ENCODE assay signal across 19 cellular contexts in the genomic region with DNA sequence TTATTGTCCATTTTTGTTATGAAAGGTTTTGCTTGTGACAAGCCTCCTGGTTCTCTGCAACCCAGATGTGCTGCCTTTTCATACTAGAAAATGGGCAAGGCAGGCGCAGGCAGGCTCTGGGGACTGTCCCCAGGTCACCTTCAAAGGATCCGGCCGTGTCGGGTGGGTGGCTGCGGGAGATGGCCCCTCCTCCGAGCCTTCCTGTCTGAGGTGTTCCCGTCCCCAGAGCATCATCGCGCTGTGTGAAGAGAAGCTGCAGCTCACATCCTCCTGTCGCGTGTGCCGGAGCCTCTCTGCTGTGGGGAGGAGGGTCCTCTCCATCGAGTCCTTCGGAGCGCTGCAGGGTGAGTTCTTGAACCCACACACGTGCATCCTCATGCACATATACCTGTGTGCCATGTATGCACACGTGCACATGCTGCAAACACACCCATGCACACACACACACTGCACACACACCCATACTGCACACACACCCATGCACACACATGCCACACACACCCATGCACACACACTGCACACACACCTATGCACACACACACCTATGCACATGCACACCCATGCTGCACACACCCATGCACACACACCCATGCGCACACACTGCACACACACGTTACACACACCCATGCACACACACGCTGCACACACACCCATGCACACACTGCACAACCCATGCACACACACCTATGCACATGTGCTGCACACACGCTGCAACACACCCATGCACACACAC. TPM values are rescaled to one million over a fixed set of nuclear protein-coding genes. Genes with fewer than 3 reads are reported as not detected.
DNase-seq lines count a peak whose midpoint lies in the region; ATAC-seq, FAIRE-seq and TF ChIP-seq lines count a peak whose summit lies in the region.
"Had no signal": no experiment of that assay in that cellular context is flagged by ENCODE, and none has a peak within 500 bp of the region (broad histone marks: within the 10 kb centered on the region; RNA-seq: fewer than 3 reads in every experiment).

No MANE protein-coding gene starts in this region.

- H3K27me3 ChIP-seq in left ventricle myocardium inferior (ENCODE audit: low read depth) (peaks cover 89% of the 10 kb centered on the region), trophoblast cell (ENCODE audit: insufficient read depth, low read length) (no peaks in the 10 kb centered on the region), esophagus squamous epithelium (peaks cover 0 to 43% (median 0%) of the 10 kb centered on the region in 4 donors)

- no peak overlapping the region for H4K12ac ChIP-seq in trophoblast cell (ENCODE audit: low read depth, low read length)

- H3K18ac ChIP-seq in trophoblast cell (ENCODE audit: low read length), result no peak overlapping the region

- no peaks in the 10 kb centered on the region for H3K79me2 ChIP-seq in trophoblast cell (ENCODE audit: control insufficient read depth, insufficient read depth, low read length, poor library complexity)

- no peak overlapping the region for H3K14ac ChIP-seq in trophoblast cell (ENCODE audit: low read length)

- H2BK12ac ChIP-seq in trophoblast cell (ENCODE audit: low read length), result no peak overlapping the region

- H3K9me3 ChIP-seq in left ventricle myocardium inferior (replicated peaks), result no peaks in the 10 kb centered on the region
- H3K9me3 ChIP-seq in kidney (ENCODE audit: control insufficient read depth in 1 of 2, low read length in 2 of 2), result no peaks in the 10 kb centered on the region
- peaks cover 10% of the 10 kb centered on the region for H3K9me3 ChIP-seq in trophoblast cell (ENCODE audit: insufficient read depth, low read depth, low read length)
- no peaks in the 10 kb centered on the region for H3K9me3 ChIP-seq in esophagus squamous epithelium

- no peak overlapping the region for H2BK5ac ChIP-seq in trophoblast cell (ENCODE audit: low read depth, low read length, poor library complexity)

- no peak for TF ChIP-seq POLR2A in esophagus squamous epithelium (IDR thresholded peaks at IDR 0.05)

- intact Hi-C loops in Right ventricle myocardium inferior (cut with DNase I), result no loop called here
- intact Hi-C loops in left ventricle myocardium inferior (cut with micrococcal nuclease), result no loop called here
- intact Hi-C loops in kidney (cut with DNase I), result no loop called here
- intact Hi-C loops in esophagus squamous epithelium (cut with DNase I), result no loop called here

- H3K9ac ChIP-seq in kidney (ENCODE audit: low read length in 2 of 2) (no peak overlapping the region), trophoblast cell (ENCODE audit: low read length) (no peak overlapping the region)

- FAIRE-seq in HTR-8/SVneo (lab: Jason Lieb, UNC) (peak; percentile 65), kidney (lab: Jason Lieb, UNC) (no peak)
- FAIRE-seq: GM12878, GM18507, H54 had no signal

- H3K4me2 ChIP-seq in trophoblast cell (ENCODE audit: low read length), result no peak overlapping the region

- no peak overlapping the region for H2BK120ac ChIP-seq in trophoblast cell (ENCODE audit: insufficient read depth, low read length, poor library complexity)

- H3K36me3 ChIP-seq in left ventricle myocardium inferior, result no peaks in the 10 kb centered on the region
- no peaks in the 10 kb centered on the region for H3K36me3 ChIP-seq in kidney (ENCODE audit: control insufficient read depth in 1 of 2, insufficient read depth in 2 of 2, low read length in 2 of 2)
- peaks cover 0 to 2% of the 10 kb centered on the region in 2 experiments for H3K36me3 ChIP-seq in trophoblast cell (ENCODE audit: control insufficient read depth in 1 of 2, insufficient read depth in 2 of 2, low read length in 2 of 2)
- H3K36me3 ChIP-seq in esophagus squamous epithelium, result no peaks in the 10 kb centered on the region

- H3K4ac ChIP-seq in trophoblast cell (ENCODE audit: low read depth, low read length), result no peak overlapping the region

- H3K4me1 ChIP-seq in left ventricle myocardium inferior (no peaks in the 10 kb centered on the region), kidney (ENCODE audit: control insufficient read depth in 1 of 2, insufficient read depth in 1 of 2, low read depth in 1 of 2, low read length in 2 of 2) (no peaks in the 10 kb centered on the region), trophoblast cell (ENCODE audit: control insufficient read depth in 1 of 2, insufficient read depth in 2 of 2, low read length in 2 of 2) (no peaks in the 10 kb centered on the region), esophagus squamous epithelium (no peaks in the 10 kb centered on the region)

- ATAC-seq in Right ventricle myocardium inferior, result no peak
- ATAC-seq: GM12878 had no signal

- no peak overlapping the region for H4K91ac ChIP-seq in trophoblast cell (ENCODE audit: low read depth, low read length)

- H3K27ac ChIP-seq in left ventricle myocardium inferior (replicated peaks) (no peak overlapping the region), kidney (ENCODE audit: low read depth in 2 of 2, low read length in 2 of 2) (no peak overlapping the region), trophoblast cell (ENCODE audit: low read depth, low read length) (no peak overlapping the region), esophagus squamous epithelium (no peak overlapping the region)

- no peak overlapping the region for H3K23ac ChIP-seq in trophoblast cell (ENCODE audit: low read length)

- H3K4me3 ChIP-seq in left ventricle myocardium inferior, result no peak overlapping the region
- H3K4me3 ChIP-seq in kidney (ENCODE audit: low read length in 2 of 2), result no peak overlapping the region
- peak overlapping the region; percentile 55 for H3K4me3 ChIP-seq in trophoblast cell (ENCODE audit: low read depth, low read length)
- no peak overlapping the region for H3K4me3 ChIP-seq in esophagus squamous epithelium
- H3K4me3 ChIP-seq: GM12878 had no signal

- DNase-seq in Right ventricle myocardium inferior (ENCODE audit: missing footprints) (peak; percentile 30), left ventricle myocardium inferior (no peak), HTR-8/SVneo (ENCODE audit: insufficient read length, low spot score) (no peak), kidney (peak; percentile 44), trophoblast cell (no peak), esophagus squamous epithelium (lab: John Stamatoyannopoulos, UW) (no peak), NCI-H82 treated with DMSO at 0.1 percent for 48 hours (lab: John Stamatoyannopoulos, UW; ENCODE audit: unreplicated experiment) (no peak)
- DNase-seq in activated effector memory CD4-positive, alpha-beta T cell treated with anti-CD3 and anti-CD28 coated beads, Interleukin-2, amount 50 U/mL, for 16 hours, result no peak
- DNase-seq: 8988T; AML-193; C1 segment of cervical spinal cord; Calu3; CD4-positive, alpha-beta T cell; DMS79 had no signal

- WGBS in trophoblast cell (ENCODE audit: extremely low coverage, insufficient coverage, insufficient read length), result no CpG with 5 or more reads among the region's 21 CpGs
- WGBS in esophagus squamous epithelium, 2 donors, result 80 to 82% methylated on average over 16 of the region's 21 CpGs

- no peak overlapping the region for H4K8ac ChIP-seq in trophoblast cell (ENCODE audit: low read depth, low read length)

- no peak for TF ChIP-seq CTCF in left ventricle myocardium inferior (IDR thresholded peaks at IDR 0.05; ENCODE audit: borderline replicate concordance)
- no peak for TF ChIP-seq CTCF in kidney (IDR thresholded peaks at IDR 0.05; ENCODE audit: borderline replicate concordance, extremely low read depth, insufficient read depth)
- TF ChIP-seq CTCF in esophagus squamous epithelium (IDR thresholded peaks at IDR 0.05), result no peak

- no peaks in the 10 kb centered on the region for H3K79me1 ChIP-seq in trophoblast cell (ENCODE audit: low read length)

- no peak overlapping the region for H2AK5ac ChIP-seq in trophoblast cell (ENCODE audit: low read length)

- no peak overlapping the region for H2AFZ ChIP-seq in trophoblast cell (ENCODE audit: insufficient read depth, low read length, poor library complexity)

RNA-seq across cellular contexts. Expression of a gene that starts 23.8 kb away (rescaled TPM):
- not detected for total RNA-seq in Right ventricle myocardium inferior
- 0.11 TPM for total RNA-seq in left ventricle myocardium inferior
- 8.7 TPM for total RNA-seq in kidney
- 0.43 TPM for polyA plus RNA-seq in kidney (ENCODE audit: insufficient read depth, low read depth, low replicate concordance)
- 0.71 and 0.75 TPM in 2 replicates for polyA plus RNA-seq in trophoblast cell (2013)
- total RNA-seq in esophagus squamous epithelium, result under 1 TPM in 3 of 4 donors, not detected in 1; 0.19 to 0.64 (median 0.53) TPM
- total RNA-seq: CD4-positive, alpha-beta T cell; HT1080 had no signal

RNA-seq across cellular contexts. Expression of a gene that starts 46.2 kb away (rescaled TPM):
- total RNA-seq in Right ventricle myocardium inferior (not detected), left ventricle myocardium inferior (not detected), kidney (not detected), esophagus squamous epithelium (not detected)
- polyA plus RNA-seq in kidney (ENCODE audit: insufficient read depth, low read depth, low replicate concordance), result not detected
- polyA plus RNA-seq in trophoblast cell (2013), result 0.25 and 0.31 TPM in 2 replicates
- total RNA-seq: Calu3; CD4-positive, alpha-beta T cell; G401; GM12878; HT1080 had no signal
- polyA plus RNA-seq: GM12878 had no signal

RNA-seq across cellular contexts. Expression of a gene that starts 53.8 kb away (rescaled TPM):
- total RNA-seq in Right ventricle myocardium inferior, result 0.54 TPM
- total RNA-seq in left ventricle myocardium inferior, result 0.33 TPM
- 3.3 TPM for total RNA-seq in kidney
- polyA plus RNA-seq in kidney (ENCODE audit: insufficient read depth, low read depth, low replicate concordance), result 0.39 TPM
- polyA plus RNA-seq in trophoblast cell (2013), result 0.14 and 0.19 TPM in 2 replicates
- under 1 TPM in 3 of 4 donors, not detected in 1; 0.13 to 0.95 (median 0.82) TPM for total RNA-seq in esophagus squamous epithelium
- total RNA-seq: Calu3, G401, GM12878 had no signal

Comparison
In these comparisons a context has a peak if more than half of its experiments do, and no peak if none do; other contexts are left out.
1. DNase-seq: peak in Right ventricle myocardium inferior (single experiment) and kidney (single experiment); none in left ventricle myocardium inferior (single experiment), HTR-8/SVneo (single experiment), trophoblast cell (0 of 2), esophagus squamous epithelium (single experiment), NCI-H82 treated with DMSO at 0.1 percent for 48 hours (single experiment) and activated effector memory CD4-positive, alpha-beta T cell treated with anti-CD3 and anti-CD28 coated beads, Interleukin-2, amount 50 U/mL, for 16 hours (single experiment).